22 cellular contexts compared by ENCODE assay signal in the genomic region with DNA sequence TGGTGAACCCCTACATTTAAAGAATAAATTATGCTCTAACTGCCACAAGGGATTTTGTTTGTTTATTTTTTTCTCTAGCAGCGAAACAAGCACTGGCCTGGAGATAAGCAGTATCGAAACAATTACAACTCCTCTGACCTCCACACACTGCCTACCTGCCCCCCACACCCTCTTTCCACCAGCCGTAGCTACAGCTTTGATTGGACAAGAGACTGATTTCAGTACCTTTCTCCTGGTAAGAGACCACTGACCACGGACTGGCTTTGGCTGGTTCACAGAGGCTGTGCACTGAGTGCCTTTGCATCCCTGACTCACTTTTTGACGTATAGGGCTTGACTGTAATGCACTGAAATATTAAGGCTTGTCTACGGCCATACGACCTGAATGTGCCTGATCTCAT. TPM values are rescaled to one million over a fixed set of nuclear protein-coding genes. Genes with fewer than 3 reads are reported as not detected.
A peak's percentile ranks its signal among the peaks of the same experiment; 100 is the strongest.
DNase-seq lines count a peak whose midpoint lies in the region; ATAC-seq and TF ChIP-seq lines count a peak whose summit lies in the region.
"Had no signal": no experiment of that assay in that cellular context is flagged by ENCODE, and none has a peak within 500 bp of the region (broad histone marks: within the 10 kb centered on the region; RNA-seq: fewer than 3 reads in every experiment).

No MANE protein-coding gene starts in this region.

- H2AFZ ChIP-seq in mesenchymal stem cell (ENCODE audit: low read depth, low read length), result no peak overlapping the region

- H2BK15ac ChIP-seq in mesenchymal stem cell (ENCODE audit: low read depth, poor library complexity, severe bottlenecking), result no peak overlapping the region

- H3K4ac ChIP-seq in mesenchymal stem cell (ENCODE audit: low read depth in 1 of 2, low read length in 2 of 2), result no peak overlapping the region

- H2BK120ac ChIP-seq in mesenchymal stem cell (ENCODE audit: low read depth, low read length), result no peak overlapping the region

- peak overlapping the region; percentile 63 for H4K8ac ChIP-seq in mesenchymal stem cell (ENCODE audit: low read length)

- H3K23ac ChIP-seq in mesenchymal stem cell (ENCODE audit: low read length in 2 of 2), result no peak overlapping the region

- no peaks in the 10 kb centered on the region for H3K36me3 ChIP-seq in mesenchymal stem cell (ENCODE audit: control insufficient read depth in 1 of 2, insufficient read depth in 2 of 2, low read depth in 1 of 2, low read length in 2 of 2)
- H3K36me3 ChIP-seq: Peyer's patch, SJCRH30 had no signal

- H3K27me3 Mint-ChIP-seq in Calu3 (ENCODE audit: unreplicated experiment), result no peaks in the 10 kb centered on the region

- ATAC-seq in GM21723 (IDR thresholded peaks at IDR 0.05; ENCODE audit: unreplicated experiment), result no peak
- ATAC-seq: CD8-positive, alpha-beta T cell had no signal

- no peak for DNase-seq in Calu3
- DNase-seq in mesenchymal stem cell, result no peak
- no peak for DNase-seq in substantia nigra (lab: John Stamatoyannopoulos, UW)
- DNase-seq in NCI-H526 (lab: John Stamatoyannopoulos, UW), result no peak
- no peak for DNase-seq in T-helper 9 cell
- DNase-seq in COLO668 (lab: John Stamatoyannopoulos, UW; ENCODE audit: unreplicated experiment), result no peak
- DNase-seq: AML-193; C1 segment of cervical spinal cord; CD8-positive, alpha-beta T cell; EL; HCEC 1CT; Karpas-422; MV-4-11; NCI-H1105 treated with DMSO at 0.1 percent for 48 hours; NCI-H2029 treated with DMSO at 0.1 percent for 48 hours; NCI-H226; NCI-H510A treated with DMSO at 0.1 percent for 48 hours; NK-92 treated with Interleukin-12 subunit alpha and Interleukin-12 subunit beta, amount 100 ng/mL, for 24 hours; Peyer's patch had no signal

- H3K79me1 ChIP-seq in mesenchymal stem cell (replicated peaks; ENCODE audit: low read length, poor library complexity, severe bottlenecking), result no peaks in the 10 kb centered on the region

- H3K27ac Mint-ChIP-seq in Calu3 (ENCODE audit: unreplicated experiment), result peak overlapping the region; percentile 57
- H3K27ac Mint-ChIP-seq: CD8-positive, alpha-beta T cell had no signal

- H3K9me3 ChIP-seq in mesenchymal stem cell (ENCODE audit: control insufficient read depth, low read length), result peaks cover 16% of the 10 kb centered on the region
- H3K9me3 ChIP-seq: Peyer's patch had no signal

- H3K4me1 Mint-ChIP-seq in Calu3 (ENCODE audit: low read depth, unreplicated experiment), result peaks cover 21% of the 10 kb centered on the region

- no peaks in the 10 kb centered on the region for H3K36me3 Mint-ChIP-seq in Calu3 (ENCODE audit: insufficient read depth, unreplicated experiment)
- H3K36me3 Mint-ChIP-seq: CD8-positive, alpha-beta T cell had no signal

- peak overlapping the region; percentile 22 for H3K4me3 Mint-ChIP-seq in Calu3 (ENCODE audit: low read depth, unreplicated experiment)
- H3K4me3 Mint-ChIP-seq: CD8-positive, alpha-beta T cell had no signal

- no peaks in the 10 kb centered on the region for H3K4me1 ChIP-seq in mesenchymal stem cell (ENCODE audit: control insufficient read depth, insufficient read depth, low read depth, low read length)
- H3K4me1 ChIP-seq: Peyer's patch, SJCRH30 had no signal

- H3K18ac ChIP-seq in mesenchymal stem cell (ENCODE audit: low read depth in 1 of 2, low read length in 2 of 2), result no peak overlapping the region

- 51% methylated on average over 7 of the region's 7 CpGs for WGBS in mesenchymal stem cell

- H2AK5ac ChIP-seq in mesenchymal stem cell (ENCODE audit: low read length, severe bottlenecking), result no peak overlapping the region

- BruUV-seq in Calu3 (replicated peaks; lab: Mats Ljungman, UMichigan), result no TSS peak

- H3K4me3 ChIP-seq in mesenchymal stem cell (ENCODE audit: insufficient read depth in 1 of 2, low read depth in 1 of 2, low read length in 2 of 2), result no peak overlapping the region
- H3K4me3 ChIP-seq: Peyer's patch, SJCRH30 had no signal

- no peak for TF ChIP-seq CTCF in Calu3 (IDR thresholded peaks at IDR 0.05; ENCODE audit: unreplicated experiment)
- no peak for TF ChIP-seq CTCF in VCaP (conservative IDR thresholded peaks at IDR 0.05)

- intact Hi-C loops in Calu3 (cut with micrococcal nuclease; ENCODE audit: unreplicated experiment), result no loop called here

- H2BK5ac ChIP-seq in mesenchymal stem cell (ENCODE audit: low read depth, low read length, poor library complexity, severe bottlenecking), result no peak overlapping the region

- no peak overlapping the region for H4K91ac ChIP-seq in mesenchymal stem cell (ENCODE audit: low read length)

- CTCF ChIA-PET in Calu3 (lab: Charles Lee), result interaction anchor here (0.6 kb wide), 1 partner anchor 963 kb away, joined by 4 read pairs; no protein-coding TSS in a partner anchor

- peak overlapping the region; percentile 89 for H3K27ac ChIP-seq in VCaP
- no peak overlapping the region for H3K27ac ChIP-seq in mesenchymal stem cell (ENCODE audit: low read length, poor library complexity, severe bottlenecking)
- peak overlapping the region; percentile 61 for H3K27ac ChIP-seq in substantia nigra (ENCODE audit: low read depth, low read length, poor library complexity, severe bottlenecking)
- H3K27ac ChIP-seq: Peyer's patch, SJCRH30 had no signal

- H3K27me3 ChIP-seq in mesenchymal stem cell (ENCODE audit: control insufficient read depth in 1 of 2, insufficient read depth in 1 of 2, low read length in 2 of 2), result no peaks in the 10 kb centered on the region
- H3K27me3 ChIP-seq: Peyer's patch, SJCRH30 had no signal

- H3K9me3 Mint-ChIP-seq in Calu3 (ENCODE audit: low read depth, unreplicated experiment), result peaks cover 3% of the 10 kb centered on the region

- no peak overlapping the region for H3K14ac ChIP-seq in mesenchymal stem cell (ENCODE audit: low read length in 2 of 2)

- H2BK12ac ChIP-seq in mesenchymal stem cell (ENCODE audit: low read length in 2 of 2), result no peak overlapping the region

- no peak overlapping the region for H3K4me2 ChIP-seq in mesenchymal stem cell (ENCODE audit: low read length, poor library complexity, severe bottlenecking)

- H3K9ac ChIP-seq in mesenchymal stem cell (ENCODE audit: low read length), result no peak overlapping the region

RNA-seq across cellular contexts. Expression of a gene that starts 7.4 kb away (rescaled TPM):
- 88.9 and 90.6 TPM in 2 replicates for total RNA-seq in Calu3 (2022)
- 47.3 TPM for polyA plus RNA-seq in mesenchymal stem cell (2013, experiment 1 of 2)
- 50.9 TPM for polyA plus RNA-seq in mesenchymal stem cell (2013, experiment 2 of 2)
